ENCODE assay signal across 10 cellular contexts in genomic region chr21:28336299-28336698, GRCh38.
DNase-seq lines count a peak whose midpoint lies in the region; ATAC-seq and TF ChIP-seq lines count a peak whose summit lies in the region.
"Had no signal": no experiment of that assay in that cellular context is flagged by ENCODE, and none has a peak within 500 bp of the region (broad histone marks: within the 10 kb centered on the region; RNA-seq: fewer than 3 reads in every experiment).

No MANE protein-coding gene starts in this region.

- no peak overlapping the region for H3K4me3 Mint-ChIP-seq in GM23338

- ATAC-seq in GM23338 (no peak; the same call in 2 of the 3 replicates), RWPE2 (ENCODE audit: low read depth) (no peak), GM21737 (IDR thresholded peaks at IDR 0.05; ENCODE audit: unreplicated experiment) (no peak)
- ATAC-seq: K562 had no signal

- H3K4me1 ChIP-seq in GM23338 (ENCODE audit: insufficient read depth) (no peaks in the 10 kb centered on the region), RWPE2 (ENCODE audit: insufficient read depth, poor library complexity, severe bottlenecking) (no peaks in the 10 kb centered on the region)

- no peaks in the 10 kb centered on the region; the same call in 2 of the 3 replicates for H3K4me1 Mint-ChIP-seq in GM23338

- H3F3A ChIP-seq in GM23338 (replicated peaks; ENCODE audit: low read depth), result no peaks in the 10 kb centered on the region

- H3K27me3 Mint-ChIP-seq in GM23338 (ENCODE audit: insufficient read depth, low read depth, poor library complexity), result no peaks in the 10 kb centered on the region

- no peaks in the 10 kb centered on the region for H3K9me2 ChIP-seq in GM23338 (ENCODE audit: insufficient read depth)

- no peaks in the 10 kb centered on the region for H3K36me3 Mint-ChIP-seq in GM23338 (ENCODE audit: low read depth)

- H3K27me3 ChIP-seq in GM23338 (ENCODE audit: insufficient read depth) (no peaks in the 10 kb centered on the region), RWPE2 (ENCODE audit: insufficient read depth, poor library complexity, severe bottlenecking) (no peaks in the 10 kb centered on the region)

- no peak overlapping the region for H3K4me3 ChIP-seq in GM23338
- H3K4me3 ChIP-seq in RWPE2 (ENCODE audit: severe bottlenecking), result no peak overlapping the region
- no peak overlapping the region for H3K4me3 ChIP-seq in foreskin fibroblast (ENCODE audit: low read depth in 1 of 2, low read length in 2 of 2)
- H3K4me3 ChIP-seq in retinal pigment epithelial cell (ENCODE audit: low read length), result no peak overlapping the region
- H3K4me3 ChIP-seq: K562, lung had no signal

- no peaks in the 10 kb centered on the region for H4K20me1 ChIP-seq in GM23338 (replicated peaks; ENCODE audit: insufficient read depth)

- H3K79me2 ChIP-seq in GM23338 (replicated peaks; ENCODE audit: insufficient read depth), result no peaks in the 10 kb centered on the region

- no peaks in the 10 kb centered on the region for H3K36me3 ChIP-seq in GM23338 (ENCODE audit: insufficient read depth)
- H3K36me3 ChIP-seq in RWPE2 (ENCODE audit: low read depth), result no peaks in the 10 kb centered on the region

- no peak overlapping the region for H3K27ac Mint-ChIP-seq in GM23338

- H3K4me2 ChIP-seq in GM23338, result no peak overlapping the region

- peak; percentile 55 to 73 for TF ChIP-seq CTCF in GM23338 (conservative IDR thresholded peaks at IDR 0.05; ENCODE audit: low read depth in 2 of 2)
- TF ChIP-seq CTCF in RWPE2 (IDR thresholded peaks at IDR 0.05; ENCODE audit: poor library complexity, severe bottlenecking), result peak; percentile 53
- peak; percentile 38 for TF ChIP-seq CTCF in foreskin fibroblast (IDR thresholded peaks at IDR 0.05; ENCODE audit: low read depth, low read length)
- TF ChIP-seq CTCF in retinal pigment epithelial cell (conservative IDR thresholded peaks at IDR 0.05; ENCODE audit: low read depth, low read length), result peak; percentile 56

- DNase-seq in GM23338 (ENCODE audit: low spot score) (peak; percentile 70), RWPE2 (ENCODE audit: low spot score) (no peak), foreskin fibroblast (peak; percentile 92 to 95), retinal pigment epithelial cell (ENCODE audit: low read depth) (peak; percentile 31), HPDE6-E6E7 (ENCODE audit: extremely low spot score) (no peak), NCI-H1436 (lab: John Stamatoyannopoulos, UW) (no peak), NCI-H1092 (lab: John Stamatoyannopoulos, UW) (no peak)

- no peaks in the 10 kb centered on the region for H3K9me3 Mint-ChIP-seq in GM23338

- H3K9me3 ChIP-seq in RWPE2 (ENCODE audit: severe bottlenecking), result no peaks in the 10 kb centered on the region

- H3K27ac ChIP-seq in GM23338 (ENCODE audit: low read depth) (no peak overlapping the region), RWPE2 (ENCODE audit: poor library complexity, severe bottlenecking) (no peak overlapping the region)

- no peak overlapping the region for H2AFZ ChIP-seq in GM23338

TF ChIP-seq in GM23338, 12 proteins besides CTCF, POLR2A, EP300 and RAD21 (continues in another document):
- TF ChIP-seq ZNF114 (CRISPR knock-in tag; IDR thresholded peaks at IDR 0.05), result no peak
- no peak for TF ChIP-seq EZH2phosphoT487 (IDR thresholded peaks at IDR 0.05; ENCODE audit: unreplicated experiment)
- TF ChIP-seq POLR2AphosphoS5 (IDR thresholded peaks at IDR 0.05; ENCODE audit: low read depth), result no peak
- no peak for TF ChIP-seq REST (IDR thresholded peaks at IDR 0.05; ENCODE audit: unreplicated experiment)
- no peak for TF ChIP-seq STAT1 (IDR thresholded peaks at IDR 0.05; ENCODE audit: unreplicated experiment)
- TF ChIP-seq EZH2 (IDR thresholded peaks at IDR 0.05; ENCODE audit: low read depth, unreplicated experiment), result no peak
- TF ChIP-seq NANOG (IDR thresholded peaks at IDR 0.05; ENCODE audit: borderline replicate concordance), result no peak
- no peak for TF ChIP-seq ZNF462 (CRISPR knock-in tag; IDR thresholded peaks at IDR 0.05)
- TF ChIP-seq ZNF331 (CRISPR knock-in tag; IDR thresholded peaks at IDR 0.05; ENCODE audit: low read depth), result no peak
- no peak for TF ChIP-seq CREB1 (CRISPR knock-in tag; IDR thresholded peaks at IDR 0.05; ENCODE audit: low read depth)

Comparison
In these comparisons a context has a peak if more than half of its experiments do, and no peak if none do; other contexts are left out.
1. DNase-seq: peak in GM23338 (single experiment), foreskin fibroblast (2 of 2) and retinal pigment epithelial cell (single experiment); none in RWPE2 (single experiment), HPDE6-E6E7 (single experiment), NCI-H1436 (single experiment) and NCI-H1092 (single experiment).
2. Peak in every context shown above with its lines, with median percentiles within 50 percentile points of each other: CTCF ChIP-seq.